8 cellular contexts compared by ENCODE assay signal in genomic region chr12:42589465-42590323, GRCh38. TPM values are rescaled to one million over a fixed set of nuclear protein-coding genes. Genes with fewer than 3 reads are reported as not detected.
DNase-seq lines count a peak whose midpoint lies in the region; ATAC-seq lines count a peak whose summit lies in the region.

PRICKLE1 (minus strand) TSS chr12:42589746; CDS start chr12:42472516, 117,230 bp downstream.

- peak within 1 kb of the TSS; percentile 76 for H3K27ac ChIP-seq in angular gyrus (ENCODE audit: low read depth, low read length)

- ATAC-seq in GM18498 (IDR thresholded peaks at IDR 0.05; ENCODE audit: unreplicated experiment): peak; percentile 86
- peak; percentile 77 for ATAC-seq in HG02852 (IDR thresholded peaks at IDR 0.05; ENCODE audit: unreplicated experiment)

- DNase-seq in A172 (ENCODE audit: low spot score) (peak; percentile 6), NCI-H510A treated with DMSO at 0.1 percent for 48 hours (lab: John Stamatoyannopoulos, UW) (peak; percentile 22), hepatic stellate cell (ENCODE audit: low spot score) (peak; percentile 62), renal cortical epithelial cell (ENCODE audit: low read depth) (peak; percentile 44), SKM-1 (lab: John Stamatoyannopoulos, UW; ENCODE audit: unreplicated experiment) (no peak)

RNA-seq across cellular contexts. Expression of gene PRICKLE1, which starts in this region (rescaled TPM):
- 4.1 and 77.2 TPM in 2 replicates for total RNA-seq in A172 (2014; rRNA removed; shearing (Covaris generic))
- total RNA-seq in renal cortical epithelial cell: 11.6 and 130 TPM in 2 replicates
